1 cellular context compared by ENCODE assay signal in the genomic region with DNA sequence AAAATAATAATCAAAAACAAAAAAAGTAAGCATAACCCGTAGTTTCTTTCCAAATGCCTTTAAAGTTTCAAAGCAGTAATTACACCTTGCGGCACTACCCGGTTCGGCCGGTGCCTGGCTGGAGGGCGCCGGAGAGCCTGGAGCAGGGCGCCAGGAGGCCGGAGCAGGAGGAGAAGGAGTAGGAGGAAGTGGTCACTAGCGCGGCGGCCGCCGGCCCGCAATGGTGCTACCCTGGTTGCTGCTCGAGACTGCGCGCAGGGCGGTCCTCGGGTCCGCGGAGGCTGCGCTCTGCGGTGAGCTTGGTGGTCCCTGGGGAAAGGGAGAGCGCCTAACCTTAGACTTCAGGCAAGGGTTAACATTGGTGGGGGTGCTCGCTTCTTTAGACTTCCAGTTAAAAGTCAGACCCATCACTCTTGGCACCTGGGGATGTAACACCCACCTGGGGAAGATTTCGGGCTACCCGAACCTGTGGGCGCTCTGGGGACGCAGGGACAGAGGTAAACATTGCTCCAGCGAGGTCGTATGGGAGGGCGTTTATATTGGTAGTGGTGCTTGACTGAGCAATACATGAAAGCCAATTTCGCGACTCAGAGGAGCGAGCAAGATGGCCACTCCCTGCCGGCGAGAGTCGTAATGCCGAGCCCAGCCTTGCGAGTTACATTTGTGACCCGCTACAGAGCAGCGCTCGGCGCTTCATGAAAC.
TF ChIP-seq lines count a peak whose summit lies in the region.

No MANE protein-coding gene starts in this region.

TF ChIP-seq in HepG2, 621 proteins besides CTCF, POLR2A, EP300 and RAD21 (continued from another document and continues in another):
- TF ChIP-seq, protein P1, sequence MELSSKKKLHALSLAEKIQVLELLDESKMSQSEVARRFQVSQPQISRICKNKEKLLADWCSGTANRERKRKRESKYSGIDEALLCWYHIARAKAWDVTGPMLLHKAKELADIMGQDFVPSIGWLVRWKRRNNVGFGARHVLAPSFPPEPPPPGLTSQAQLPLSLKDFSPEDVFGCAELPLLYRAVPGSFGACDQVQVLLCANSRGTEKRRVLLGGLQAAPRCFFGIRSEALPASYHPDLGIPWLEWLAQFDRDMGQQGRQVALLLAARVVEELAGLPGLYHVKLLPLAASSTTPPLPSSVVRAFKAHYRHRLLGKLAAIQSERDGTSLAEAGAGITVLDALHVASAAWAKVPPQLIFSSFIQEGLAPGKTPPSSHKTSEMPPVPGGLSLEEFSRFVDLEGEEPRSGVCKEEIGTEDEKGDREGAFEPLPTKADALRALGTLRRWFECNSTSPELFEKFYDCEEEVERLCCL (CRISPR knock-in tag; IDR thresholded peaks at IDR 0.05; ENCODE audit: borderline replicate concordance): no peak
- TF ChIP-seq ARNT (IDR thresholded peaks at IDR 0.05) (no peak), HNF4A (CRISPR knock-in tag; IDR thresholded peaks at IDR 0.05) (no peak), ZC3H4 (CRISPR knock-in tag; IDR thresholded peaks at IDR 0.05; ENCODE audit: borderline replicate concordance) (no peak), HES4 (CRISPR knock-in tag; IDR thresholded peaks at IDR 0.05; ENCODE audit: borderline replicate concordance) (peak; percentile 57; the same call in 1 of the 2 replicates), ZNF773 (CRISPR knock-in tag; IDR thresholded peaks at IDR 0.05; ENCODE audit: borderline replicate concordance) (no peak), ZBTB8A (CRISPR knock-in tag; IDR thresholded peaks at IDR 0.05; ENCODE audit: borderline replicate concordance, low read depth) (no peak), TGIF2 (CRISPR knock-in tag; IDR thresholded peaks at IDR 0.05) (no peak), ZSCAN21 (CRISPR knock-in tag; IDR thresholded peaks at IDR 0.05; ENCODE audit: borderline replicate concordance) (no peak), SMYD3 (CRISPR knock-in tag; IDR thresholded peaks at IDR 0.05) (no peak), ZNF136 (CRISPR knock-in tag; IDR thresholded peaks at IDR 0.05; ENCODE audit: low read depth) (no peak), ZNF879 (CRISPR knock-in tag; IDR thresholded peaks at IDR 0.05) (no peak), MAZ (IDR thresholded peaks at IDR 0.05; ENCODE audit: borderline replicate concordance, low read depth, low read length) (no peak), MAZ (CRISPR knock-in tag; IDR thresholded peaks at IDR 0.05; ENCODE audit: low read depth) (no peak), SMAD9 (CRISPR knock-in tag; IDR thresholded peaks at IDR 0.05) (no peak), STAT5B (CRISPR knock-in tag; IDR thresholded peaks at IDR 0.05) (no peak), NR2F6 (IDR thresholded peaks at IDR 0.05) (no peak), NR2F6 (CRISPR knock-in tag; IDR thresholded peaks at IDR 0.05) (no peak), TSC22D2 (CRISPR knock-in tag; IDR thresholded peaks at IDR 0.05; ENCODE audit: borderline replicate concordance) (no peak; the same call in 1 of the 2 replicates), ZNF101 (CRISPR knock-in tag; IDR thresholded peaks at IDR 0.05; ENCODE audit: borderline replicate concordance, low read depth) (no peak), ZNF143 (CRISPR knock-in tag; IDR thresholded peaks at IDR 0.05) (no peak), ADNP (CRISPR knock-in tag; IDR thresholded peaks at IDR 0.05) (no peak), HCFC1 (IDR thresholded peaks at IDR 0.05; ENCODE audit: low read depth, low read length) (no peak), ZNF557 (CRISPR knock-in tag; IDR thresholded peaks at IDR 0.05) (no peak), ZBTB21 (CRISPR knock-in tag; IDR thresholded peaks at IDR 0.05) (no peak), PRMT3 (CRISPR knock-in tag; IDR thresholded peaks at IDR 0.05; ENCODE audit: borderline replicate concordance, low read depth) (no peak), ZNF713 (CRISPR knock-in tag; IDR thresholded peaks at IDR 0.05) (no peak), MAFF (IDR thresholded peaks at IDR 0.05; ENCODE audit: low read depth, low read length) (no peak), KLF13 (CRISPR knock-in tag; IDR thresholded peaks at IDR 0.05) (no peak), ZNF75D (CRISPR knock-in tag; IDR thresholded peaks at IDR 0.05; ENCODE audit: borderline replicate concordance) (no peak), NR2C2 (CRISPR knock-in tag; IDR thresholded peaks at IDR 0.05; ENCODE audit: borderline replicate concordance) (0 out of 2 replicates have a peak, but pooled peaks have one; percentile 25), ZNF839 (CRISPR knock-in tag; IDR thresholded peaks at IDR 0.05; ENCODE audit: borderline replicate concordance) (no peak)
- TF ChIP-seq, protein P2, sequence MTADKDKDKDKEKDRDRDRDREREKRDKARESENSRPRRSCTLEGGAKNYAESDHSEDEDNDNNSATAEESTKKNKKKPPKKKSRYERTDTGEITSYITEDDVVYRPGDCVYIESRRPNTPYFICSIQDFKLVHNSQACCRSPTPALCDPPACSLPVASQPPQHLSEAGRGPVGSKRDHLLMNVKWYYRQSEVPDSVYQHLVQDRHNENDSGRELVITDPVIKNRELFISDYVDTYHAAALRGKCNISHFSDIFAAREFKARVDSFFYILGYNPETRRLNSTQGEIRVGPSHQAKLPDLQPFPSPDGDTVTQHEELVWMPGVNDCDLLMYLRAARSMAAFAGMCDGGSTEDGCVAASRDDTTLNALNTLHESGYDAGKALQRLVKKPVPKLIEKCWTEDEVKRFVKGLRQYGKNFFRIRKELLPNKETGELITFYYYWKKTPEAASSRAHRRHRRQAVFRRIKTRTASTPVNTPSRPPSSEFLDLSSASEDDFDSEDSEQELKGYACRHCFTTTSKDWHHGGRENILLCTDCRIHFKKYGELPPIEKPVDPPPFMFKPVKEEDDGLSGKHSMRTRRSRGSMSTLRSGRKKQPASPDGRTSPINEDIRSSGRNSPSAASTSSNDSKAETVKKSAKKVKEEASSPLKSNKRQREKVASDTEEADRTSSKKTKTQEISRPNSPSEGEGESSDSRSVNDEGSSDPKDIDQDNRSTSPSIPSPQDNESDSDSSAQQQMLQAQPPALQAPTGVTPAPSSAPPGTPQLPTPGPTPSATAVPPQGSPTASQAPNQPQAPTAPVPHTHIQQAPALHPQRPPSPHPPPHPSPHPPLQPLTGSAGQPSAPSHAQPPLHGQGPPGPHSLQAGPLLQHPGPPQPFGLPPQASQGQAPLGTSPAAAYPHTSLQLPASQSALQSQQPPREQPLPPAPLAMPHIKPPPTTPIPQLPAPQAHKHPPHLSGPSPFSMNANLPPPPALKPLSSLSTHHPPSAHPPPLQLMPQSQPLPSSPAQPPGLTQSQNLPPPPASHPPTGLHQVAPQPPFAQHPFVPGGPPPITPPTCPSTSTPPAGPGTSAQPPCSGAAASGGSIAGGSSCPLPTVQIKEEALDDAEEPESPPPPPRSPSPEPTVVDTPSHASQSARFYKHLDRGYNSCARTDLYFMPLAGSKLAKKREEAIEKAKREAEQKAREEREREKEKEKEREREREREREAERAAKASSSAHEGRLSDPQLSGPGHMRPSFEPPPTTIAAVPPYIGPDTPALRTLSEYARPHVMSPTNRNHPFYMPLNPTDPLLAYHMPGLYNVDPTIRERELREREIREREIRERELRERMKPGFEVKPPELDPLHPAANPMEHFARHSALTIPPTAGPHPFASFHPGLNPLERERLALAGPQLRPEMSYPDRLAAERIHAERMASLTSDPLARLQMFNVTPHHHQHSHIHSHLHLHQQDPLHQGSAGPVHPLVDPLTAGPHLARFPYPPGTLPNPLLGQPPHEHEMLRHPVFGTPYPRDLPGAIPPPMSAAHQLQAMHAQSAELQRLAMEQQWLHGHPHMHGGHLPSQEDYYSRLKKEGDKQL (CRISPR knock-in tag; IDR thresholded peaks at IDR 0.05; ENCODE audit: low read depth): no peak
- TF ChIP-seq, protein P3, sequence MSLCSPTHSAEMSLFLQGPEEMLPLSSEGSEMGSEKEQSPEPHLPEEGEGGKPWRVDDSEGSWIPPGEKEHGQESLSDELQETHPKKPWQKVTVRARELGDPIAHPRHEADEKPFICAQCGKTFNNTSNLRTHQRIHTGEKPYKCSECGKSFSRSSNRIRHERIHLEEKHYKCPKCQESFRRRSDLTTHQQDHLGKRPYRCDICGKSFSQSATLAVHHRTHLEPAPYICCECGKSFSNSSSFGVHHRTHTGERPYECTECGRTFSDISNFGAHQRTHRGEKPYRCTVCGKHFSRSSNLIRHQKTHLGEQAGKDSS (CRISPR knock-in tag; IDR thresholded peaks at IDR 0.05; ENCODE audit: borderline replicate concordance, low read depth): no peak
- TF ChIP-seq, protein P4, sequence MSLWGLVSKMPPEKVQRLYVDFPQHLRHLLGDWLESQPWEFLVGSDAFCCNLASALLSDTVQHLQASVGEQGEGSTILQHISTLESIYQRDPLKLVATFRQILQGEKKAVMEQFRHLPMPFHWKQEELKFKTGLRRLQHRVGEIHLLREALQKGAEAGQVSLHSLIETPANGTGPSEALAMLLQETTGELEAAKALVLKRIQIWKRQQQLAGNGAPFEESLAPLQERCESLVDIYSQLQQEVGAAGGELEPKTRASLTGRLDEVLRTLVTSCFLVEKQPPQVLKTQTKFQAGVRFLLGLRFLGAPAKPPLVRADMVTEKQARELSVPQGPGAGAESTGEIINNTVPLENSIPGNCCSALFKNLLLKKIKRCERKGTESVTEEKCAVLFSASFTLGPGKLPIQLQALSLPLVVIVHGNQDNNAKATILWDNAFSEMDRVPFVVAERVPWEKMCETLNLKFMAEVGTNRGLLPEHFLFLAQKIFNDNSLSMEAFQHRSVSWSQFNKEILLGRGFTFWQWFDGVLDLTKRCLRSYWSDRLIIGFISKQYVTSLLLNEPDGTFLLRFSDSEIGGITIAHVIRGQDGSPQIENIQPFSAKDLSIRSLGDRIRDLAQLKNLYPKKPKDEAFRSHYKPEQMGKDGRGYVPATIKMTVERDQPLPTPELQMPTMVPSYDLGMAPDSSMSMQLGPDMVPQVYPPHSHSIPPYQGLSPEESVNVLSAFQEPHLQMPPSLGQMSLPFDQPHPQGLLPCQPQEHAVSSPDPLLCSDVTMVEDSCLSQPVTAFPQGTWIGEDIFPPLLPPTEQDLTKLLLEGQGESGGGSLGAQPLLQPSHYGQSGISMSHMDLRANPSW (CRISPR knock-in tag; IDR thresholded peaks at IDR 0.05; ENCODE audit: borderline replicate concordance): no peak
- TF ChIP-seq, protein P5, sequence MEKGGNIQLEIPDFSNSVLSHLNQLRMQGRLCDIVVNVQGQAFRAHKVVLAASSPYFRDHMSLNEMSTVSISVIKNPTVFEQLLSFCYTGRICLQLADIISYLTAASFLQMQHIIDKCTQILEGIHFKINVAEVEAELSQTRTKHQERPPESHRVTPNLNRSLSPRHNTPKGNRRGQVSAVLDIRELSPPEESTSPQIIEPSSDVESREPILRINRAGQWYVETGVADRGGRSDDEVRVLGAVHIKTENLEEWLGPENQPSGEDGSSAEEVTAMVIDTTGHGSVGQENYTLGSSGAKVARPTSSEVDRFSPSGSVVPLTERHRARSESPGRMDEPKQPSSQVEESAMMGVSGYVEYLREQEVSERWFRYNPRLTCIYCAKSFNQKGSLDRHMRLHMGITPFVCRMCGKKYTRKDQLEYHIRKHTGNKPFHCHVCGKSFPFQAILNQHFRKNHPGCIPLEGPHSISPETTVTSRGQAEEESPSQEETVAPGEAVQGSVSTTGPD (CRISPR knock-in tag; IDR thresholded peaks at IDR 0.05): no peak
- TF ChIP-seq, protein P6, sequence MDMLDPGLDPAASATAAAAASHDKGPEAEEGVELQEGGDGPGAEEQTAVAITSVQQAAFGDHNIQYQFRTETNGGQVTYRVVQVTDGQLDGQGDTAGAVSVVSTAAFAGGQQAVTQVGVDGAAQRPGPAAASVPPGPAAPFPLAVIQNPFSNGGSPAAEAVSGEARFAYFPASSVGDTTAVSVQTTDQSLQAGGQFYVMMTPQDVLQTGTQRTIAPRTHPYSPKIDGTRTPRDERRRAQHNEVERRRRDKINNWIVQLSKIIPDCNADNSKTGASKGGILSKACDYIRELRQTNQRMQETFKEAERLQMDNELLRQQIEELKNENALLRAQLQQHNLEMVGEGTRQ (IDR thresholded peaks at IDR 0.05; ENCODE audit: low read depth, low read length): no peak
- TF ChIP-seq, protein P6 (CRISPR knock-in tag; IDR thresholded peaks at IDR 0.05; ENCODE audit: borderline replicate concordance): no peak
- TF ChIP-seq, protein P7, sequence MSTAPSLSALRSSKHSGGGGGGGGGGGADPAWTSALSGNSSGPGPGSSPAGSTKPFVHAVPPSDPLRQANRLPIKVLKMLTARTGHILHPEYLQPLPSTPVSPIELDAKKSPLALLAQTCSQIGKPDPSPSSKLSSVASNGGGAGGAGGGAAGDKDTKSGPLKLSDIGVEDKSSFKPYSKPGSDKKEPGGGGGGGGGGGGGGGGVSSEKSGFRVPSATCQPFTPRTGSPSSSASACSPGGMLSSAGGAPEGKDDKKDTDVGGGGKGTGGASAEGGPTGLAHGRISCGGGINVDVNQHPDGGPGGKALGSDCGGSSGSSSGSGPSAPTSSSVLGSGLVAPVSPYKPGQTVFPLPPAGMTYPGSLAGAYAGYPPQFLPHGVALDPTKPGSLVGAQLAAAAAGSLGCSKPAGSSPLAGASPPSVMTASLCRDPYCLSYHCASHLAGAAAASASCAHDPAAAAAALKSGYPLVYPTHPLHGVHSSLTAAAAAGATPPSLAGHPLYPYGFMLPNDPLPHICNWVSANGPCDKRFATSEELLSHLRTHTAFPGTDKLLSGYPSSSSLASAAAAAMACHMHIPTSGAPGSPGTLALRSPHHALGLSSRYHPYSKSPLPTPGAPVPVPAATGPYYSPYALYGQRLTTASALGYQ (CRISPR knock-in tag; IDR thresholded peaks at IDR 0.05): no peak
- TF ChIP-seq, protein P8, sequence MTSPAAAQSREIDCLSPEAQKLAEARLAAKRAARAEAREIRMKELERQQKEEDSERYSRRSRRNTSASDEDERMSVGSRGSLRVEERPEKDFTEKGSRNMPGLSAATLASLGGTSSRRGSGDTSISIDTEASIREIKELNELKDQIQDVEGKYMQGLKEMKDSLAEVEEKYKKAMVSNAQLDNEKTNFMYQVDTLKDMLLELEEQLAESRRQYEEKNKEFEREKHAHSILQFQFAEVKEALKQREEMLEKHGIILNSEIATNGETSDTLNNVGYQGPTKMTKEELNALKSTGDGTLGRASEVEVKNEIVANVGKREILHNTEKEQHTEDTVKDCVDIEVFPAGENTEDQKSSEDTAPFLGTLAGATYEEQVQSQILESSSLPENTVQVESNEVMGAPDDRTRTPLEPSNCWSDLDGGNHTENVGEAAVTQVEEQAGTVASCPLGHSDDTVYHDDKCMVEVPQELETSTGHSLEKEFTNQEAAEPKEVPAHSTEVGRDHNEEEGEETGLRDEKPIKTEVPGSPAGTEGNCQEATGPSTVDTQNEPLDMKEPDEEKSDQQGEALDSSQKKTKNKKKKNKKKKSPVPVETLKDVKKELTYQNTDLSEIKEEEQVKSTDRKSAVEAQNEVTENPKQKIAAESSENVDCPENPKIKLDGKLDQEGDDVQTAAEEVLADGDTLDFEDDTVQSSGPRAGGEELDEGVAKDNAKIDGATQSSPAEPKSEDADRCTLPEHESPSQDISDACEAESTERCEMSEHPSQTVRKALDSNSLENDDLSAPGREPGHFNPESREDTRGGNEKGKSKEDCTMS (CRISPR knock-in tag; conservative IDR thresholded peaks at IDR 0.05): no peak
